In the genomic region with DNA sequence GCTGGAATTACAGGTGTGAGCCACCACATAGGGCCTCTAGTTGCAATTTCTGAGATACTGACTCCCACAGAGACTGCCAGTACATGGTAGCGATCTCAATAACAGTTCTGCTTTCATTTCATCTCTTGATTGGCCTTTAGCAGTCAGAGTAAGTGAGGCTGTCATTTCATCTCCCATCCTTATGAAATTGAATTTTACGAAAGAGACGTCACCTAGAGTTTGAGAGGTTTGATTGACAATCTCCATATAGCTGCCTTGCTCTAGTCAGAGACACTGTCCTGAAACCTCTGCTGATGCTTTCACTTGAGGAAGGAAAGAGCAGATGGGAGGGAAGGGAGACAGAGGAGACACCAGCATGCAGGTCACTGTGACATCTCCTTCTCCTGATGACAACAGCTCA, we compare ENCODE assay signal across 5 cellular contexts.
"Had no signal": no experiment of that assay in that cellular context is flagged by ENCODE, and none has a peak within 500 bp of the region (broad histone marks: within the 10 kb centered on the region; RNA-seq: fewer than 3 reads in every experiment).

No MANE protein-coding gene starts in this region.

- DNase-seq: IMR-90, KBM-7 had no signal

- H3K4me3 ChIP-seq: K562 had no signal

- ATAC-seq: HepG2, K562 had no signal

- H3K27ac ChIP-seq: HL-60 had no signal
